In genomic region chr3:13495921-13496723, GRCh38 we compare ENCODE assay signal across 8 cellular contexts. TPM values are rescaled to one million over a fixed set of nuclear protein-coding genes. Genes with fewer than 3 reads are reported as not detected.
DNase-seq lines count a peak whose midpoint lies in the region; ATAC-seq, FAIRE-seq and TF ChIP-seq lines count a peak whose summit lies in the region.

No MANE protein-coding gene starts in this region.

- H3K27me3 ChIP-seq in DND-41 (ENCODE audit: insufficient read depth, low read length, poor library complexity) (no peaks in the 10 kb centered on the region), astrocyte (ENCODE audit: insufficient read depth, low read length) (no peaks in the 10 kb centered on the region), hepatocyte (no peaks in the 10 kb centered on the region)

- H4K20me1 ChIP-seq in DND-41 (ENCODE audit: insufficient read depth, low read length) (no peaks in the 10 kb centered on the region; the same call in 1 of the 2 replicates), astrocyte (ENCODE audit: insufficient read depth, low read length) (peaks cover 15% of the 10 kb centered on the region), hepatocyte (ENCODE audit: insufficient read depth, poor library complexity, severe bottlenecking) (no peaks in the 10 kb centered on the region)

- no peaks in the 10 kb centered on the region for H3K79me2 ChIP-seq in DND-41 (ENCODE audit: insufficient read depth, low read length)
- no peaks in the 10 kb centered on the region for H3K79me2 ChIP-seq in astrocyte (ENCODE audit: insufficient read depth, low read length)
- no peaks in the 10 kb centered on the region for H3K79me2 ChIP-seq in hepatocyte

- H3K9me3 ChIP-seq in DND-41 (ENCODE audit: insufficient read depth, low read length, severe bottlenecking) (no peaks in the 10 kb centered on the region), astrocyte (ENCODE audit: insufficient read depth, low read depth, low read length) (no peaks in the 10 kb centered on the region), hepatocyte (ENCODE audit: low read depth) (no peaks in the 10 kb centered on the region)

- TF ChIP-seq CTCF in DND-41 (IDR thresholded peaks at IDR 0.05; ENCODE audit: borderline replicate concordance, extremely low read depth, low read length, poor library complexity, severe bottlenecking) = peak; percentile 98
- peak; percentile 91 for TF ChIP-seq CTCF in NB4 (IDR thresholded peaks at IDR 0.05; ENCODE audit: low read depth, low read length)
- peak; percentile 97 for TF ChIP-seq CTCF in astrocyte (IDR thresholded peaks at IDR 0.05; ENCODE audit: insufficient read depth, low read depth, low read length)
- TF ChIP-seq CTCF in hepatocyte (IDR thresholded peaks at IDR 0.05; ENCODE audit: poor library complexity) = peak; percentile 98

- H3K4me3 ChIP-seq in DND-41 (ENCODE audit: low read depth in 1 of 2, low read length in 2 of 2) (no peak overlapping the region), NB4 (ENCODE audit: low read depth, low read length) (no peak overlapping the region), astrocyte (ENCODE audit: insufficient read depth, low read depth, low read length) (no peak overlapping the region), hepatocyte (no peak overlapping the region), skeletal muscle cell (ENCODE audit: low read depth, low read length) (no peak overlapping the region)

- peak overlapping the region; percentile 37; the same call in 1 of the 2 replicates for H3K27ac ChIP-seq in DND-41 (ENCODE audit: low read length)
- no peak overlapping the region for H3K27ac ChIP-seq in astrocyte (ENCODE audit: low read depth, low read length)
- no peak overlapping the region for H3K27ac ChIP-seq in hepatocyte

- H3K9me3 Mint-ChIP-seq in astrocyte (ENCODE audit: unreplicated experiment) = no peaks in the 10 kb centered on the region

- H3K4me1 Mint-ChIP-seq in astrocyte (ENCODE audit: low read depth, unreplicated experiment) = peaks cover 7% of the 10 kb centered on the region

- DNase-seq in DND-41 (peak; percentile 82), H4 (ENCODE audit: low spot score) (peak; percentile 85), NB4 (ENCODE audit: low read depth) (peak; percentile 75), T-helper 9 cell (peak; percentile 52), astrocyte (ENCODE audit: low read depth) (peak; percentile 51), hepatocyte (ENCODE audit: low spot score) (peak; percentile 90), skeletal muscle cell (ENCODE audit: low read depth) (peak; percentile 39), NCI-H524 treated with DMSO at 0.1 percent for 48 hours (lab: John Stamatoyannopoulos, UW) (no peak)

- H3K4me1 ChIP-seq in DND-41 (ENCODE audit: insufficient read depth, low read length) = no peaks in the 10 kb centered on the region; the same call in 1 of the 2 replicates
- no peaks in the 10 kb centered on the region for H3K4me1 ChIP-seq in astrocyte (ENCODE audit: insufficient read depth, low read length)
- H3K4me1 ChIP-seq in hepatocyte (ENCODE audit: insufficient read depth) = no peaks in the 10 kb centered on the region

- ATAC-seq in DND-41 (ENCODE audit: insufficient read depth, low read depth) = peak; percentile 97

- H3K9me2 ChIP-seq in hepatocyte (replicated peaks; ENCODE audit: insufficient read depth) = no peaks in the 10 kb centered on the region

- WGBS in hepatocyte (ENCODE audit: low lambda C conversion rate, missing lambda C conversion rate) = 46% methylated on average over 12 of the region's 12 CpGs

- H2AFZ ChIP-seq in DND-41 (ENCODE audit: low read depth, low read length) = no peak overlapping the region
- no peak overlapping the region for H2AFZ ChIP-seq in astrocyte (ENCODE audit: low read depth, low read length)
- H2AFZ ChIP-seq in hepatocyte = no peak overlapping the region

- no peak for FAIRE-seq in astrocyte (lab: Jason Lieb, UNC)

- peaks cover 20% of the 10 kb centered on the region for H3K27me3 Mint-ChIP-seq in astrocyte (ENCODE audit: low read depth, unreplicated experiment)

- H3K27ac Mint-ChIP-seq in astrocyte (ENCODE audit: unreplicated experiment) = no peak overlapping the region

- no peak overlapping the region for H3K4me2 ChIP-seq in DND-41 (ENCODE audit: insufficient read depth, low read length)
- H3K4me2 ChIP-seq in astrocyte (ENCODE audit: low read length) = no peak overlapping the region
- no peak overlapping the region for H3K4me2 ChIP-seq in hepatocyte

- H3K36me3 Mint-ChIP-seq in astrocyte (ENCODE audit: low read depth, unreplicated experiment) = peaks cover 14% of the 10 kb centered on the region

- no peak overlapping the region for H3K4me3 Mint-ChIP-seq in astrocyte (ENCODE audit: unreplicated experiment)

- H3K9ac ChIP-seq in DND-41 (ENCODE audit: low read depth, low read length) (no peak overlapping the region), astrocyte (ENCODE audit: low read length) (no peak overlapping the region)

- H3K36me3 ChIP-seq in DND-41 (ENCODE audit: insufficient read depth, low read length) (no peaks in the 10 kb centered on the region), astrocyte (ENCODE audit: insufficient read depth, low read length) (no peaks in the 10 kb centered on the region), hepatocyte (replicated peaks; ENCODE audit: insufficient read depth, low read depth) (no peaks in the 10 kb centered on the region)

- no peak for TF ChIP-seq POLR2A in NB4 (IDR thresholded peaks at IDR 0.05; ENCODE audit: extremely low read depth, insufficient read length)

RNA-seq across cellular contexts. Expression of gene HDAC11, which starts 16.0 kb away (rescaled TPM):
- total RNA-seq in H4 (2014; rRNA removed; shearing (Covaris generic)) = 6.0 and 9.4 TPM in 2 replicates
- 8.6 and 9.5 TPM in 2 replicates for total RNA-seq in astrocyte
- 8.1 and 8.4 TPM in 2 replicates for total RNA-seq in hepatocyte
- polyA plus RNA-seq in hepatocyte = 12.3 and 17.2 TPM in 2 replicates

RNA-seq across cellular contexts. Expression of gene FBLN2, which starts 52.8 kb away (rescaled TPM):
- total RNA-seq in H4 (2014; rRNA removed; shearing (Covaris generic)) = not detected in 2 replicates
- 36.6 and 57.3 TPM in 2 replicates for total RNA-seq in astrocyte
- 73.8 and 75.8 TPM in 2 replicates for total RNA-seq in hepatocyte
- 76.2 and 85.6 TPM in 2 replicates for polyA plus RNA-seq in hepatocyte

Comparison
In these comparisons a context has a peak if more than half of its experiments do, and no peak if none do; other contexts are left out.
1. RNA of gene FBLN2, which starts 52.8 kb away (total RNA-seq): 73.8 to 75.8 TPM in hepatocyte and 36.6 to 57.3 TPM in astrocyte; not detected in H4; every median in the first group is over 10 times any median in the second.
2. Peak in every context shown above with its lines, with median percentiles within 50 percentile points of each other: CTCF ChIP-seq.